Comparison of ENCODE assay signal across 14 cellular contexts in the genomic region with DNA sequence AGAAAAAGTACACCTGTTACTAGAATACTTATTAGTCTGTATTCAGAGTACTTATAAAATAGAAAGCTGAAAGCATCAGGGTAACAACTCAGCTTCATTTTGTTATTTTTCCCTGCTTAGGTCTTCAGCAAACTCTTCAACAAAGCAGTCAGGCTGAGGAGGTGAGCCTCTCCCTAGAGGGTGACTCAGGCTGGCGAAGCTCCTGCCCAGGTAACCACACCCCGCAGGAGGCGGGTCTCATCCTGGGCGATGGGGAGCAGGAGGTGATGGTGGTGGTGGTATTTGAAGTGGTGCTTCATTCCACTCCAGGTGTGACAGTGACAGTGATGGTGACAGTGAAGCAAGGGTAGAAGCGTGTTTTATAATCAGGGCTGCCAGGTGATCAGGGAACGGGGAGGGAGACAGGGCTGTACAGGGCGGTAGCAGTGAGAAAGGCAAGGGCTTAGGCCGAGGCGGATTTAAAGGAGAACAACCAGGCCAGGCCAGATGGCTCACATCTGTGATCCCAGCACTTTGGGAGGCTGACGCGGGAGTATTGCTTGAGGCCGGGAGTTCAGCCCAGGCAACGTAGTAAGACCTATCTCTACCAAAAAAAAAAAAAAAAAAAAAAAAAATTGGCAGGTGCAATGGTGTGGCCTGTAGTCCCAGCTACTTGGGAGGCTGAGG.
A peak's percentile ranks its signal among the peaks of the same experiment; 100 is the strongest.
DNase-seq lines count a peak whose midpoint lies in the region; ATAC-seq and TF ChIP-seq lines count a peak whose summit lies in the region.
"Had no signal": no experiment of that assay in that cellular context is flagged by ENCODE, and none has a peak within 500 bp of the region (broad histone marks: within the 10 kb centered on the region; RNA-seq: fewer than 3 reads in every experiment).

No MANE protein-coding gene starts in this region.

- H3K27me3 ChIP-seq in Peyer's patch (no peaks in the 10 kb centered on the region), foreskin keratinocyte (no peaks in the 10 kb centered on the region), suprapubic skin (no peaks in the 10 kb centered on the region)
- H3K27me3 ChIP-seq: hepatocyte, pancreas had no signal

- no peak for TF ChIP-seq POLR2A in Peyer's patch (IDR thresholded peaks at IDR 0.05)
- no peak for TF ChIP-seq POLR2A in suprapubic skin (IDR thresholded peaks at IDR 0.05)

- no peaks in the 10 kb centered on the region for H3K36me3 ChIP-seq in Peyer's patch
- H3K36me3 ChIP-seq in suprapubic skin, result no peaks in the 10 kb centered on the region
- H3K36me3 ChIP-seq: pancreas had no signal

- WGBS in suprapubic skin, result 38% methylated on average over 13 of the region's 13 CpGs

- peak; percentile 100 for ATAC-seq in foreskin keratinocyte

- H3K4me3 ChIP-seq in AG10803 (ENCODE audit: low read length), result no peak overlapping the region
- no peak overlapping the region for H3K4me3 ChIP-seq in Peyer's patch
- no peak overlapping the region for H3K4me3 ChIP-seq in suprapubic skin
- H3K4me3 ChIP-seq: hepatocyte, pancreas had no signal

- H3K9me3 ChIP-seq in Peyer's patch (no peaks in the 10 kb centered on the region), suprapubic skin (no peaks in the 10 kb centered on the region)
- H3K9me3 ChIP-seq: pancreas had no signal

- DNase-seq in AG10803 (ENCODE audit: low read depth) (peak; percentile 49), LoVo (ENCODE audit: low spot score) (peak; percentile 73), Peyer's patch (peak in 2 of 3 donors; percentile 74 to 75), foreskin keratinocyte (peak; percentile 37 to 59), suprapubic skin (ENCODE audit: low spot score in 2 of 2) (no peak), NCI-H774 (lab: John Stamatoyannopoulos, UW) (no peak), HK-2 (ENCODE audit: unreplicated experiment) (no peak)
- DNase-seq in effector CD8-positive, alpha-beta T cell (lab: John Stamatoyannopoulos, UW), result no peak
- DNase-seq: ACHN; activated naive CD4-positive, alpha-beta T cell treated with Interleukin-2 at 50 U/mL for 16 hours; CD8-positive, alpha-beta memory T cell; NCI-H446 treated with DMSO at 0.1 percent for 48 hours; pancreas had no signal

- peaks cover 0 to 12% (median 0%) of the 10 kb centered on the region in 4 donors for H3K4me1 ChIP-seq in Peyer's patch
- peaks cover 7% of the 10 kb centered on the region for H3K4me1 ChIP-seq in foreskin keratinocyte
- H3K4me1 ChIP-seq in suprapubic skin, result peaks cover 9% of the 10 kb centered on the region

- TF ChIP-seq EP300 in suprapubic skin (IDR thresholded peaks at IDR 0.05), result no peak

- no peak overlapping the region for H3K27ac ChIP-seq in Peyer's patch
- H3K27ac ChIP-seq in foreskin keratinocyte, result peak overlapping the region; percentile 13
- no peak overlapping the region for H3K27ac ChIP-seq in suprapubic skin
- H3K27ac ChIP-seq: hepatocyte, pancreas had no signal

- no peak for TF ChIP-seq CTCF in AG10803 (conservative IDR thresholded peaks at IDR 0.05; ENCODE audit: low read length)
- no peak for TF ChIP-seq CTCF in Peyer's patch (IDR thresholded peaks at IDR 0.05)
- TF ChIP-seq CTCF in foreskin keratinocyte (conservative IDR thresholded peaks at IDR 0.05), result no peak
- no peak for TF ChIP-seq CTCF in suprapubic skin (IDR thresholded peaks at IDR 0.05)

Comparison
In these comparisons a context has a peak if more than half of its experiments do, and no peak if none do; other contexts are left out.
1. DNase-seq: peak in AG10803 (single experiment), LoVo (single experiment), Peyer's patch (2 of 3) and foreskin keratinocyte (2 of 2); none in suprapubic skin (0 of 2), effector CD8-positive, alpha-beta T cell (single experiment), NCI-H774 (single experiment) and HK-2 (single experiment).